1 cellular context compared by ENCODE assay signal in genomic region chr3:177686671-177687070, GRCh38.
TF ChIP-seq lines count a peak whose summit lies in the region.

No MANE protein-coding gene starts in this region.

TF ChIP-seq in GM23338, 12 proteins besides CTCF, POLR2A, EP300 and RAD21 (continued from another document):
- no peak for TF ChIP-seq ZNF462 (CRISPR knock-in tag; IDR thresholded peaks at IDR 0.05)
- TF ChIP-seq STAT1 (IDR thresholded peaks at IDR 0.05; ENCODE audit: unreplicated experiment), result no peak
- TF ChIP-seq ETS1 (IDR thresholded peaks at IDR 0.05), result no peak
- TF ChIP-seq EZH2 (IDR thresholded peaks at IDR 0.05; ENCODE audit: low read depth, unreplicated experiment), result no peak
- TF ChIP-seq CREB1 (CRISPR knock-in tag; IDR thresholded peaks at IDR 0.05; ENCODE audit: low read depth), result no peak
- no peak for TF ChIP-seq EZH2phosphoT487 (IDR thresholded peaks at IDR 0.05; ENCODE audit: unreplicated experiment)
- TF ChIP-seq ZNF114 (CRISPR knock-in tag; IDR thresholded peaks at IDR 0.05), result no peak
- no peak for TF ChIP-seq REST (IDR thresholded peaks at IDR 0.05; ENCODE audit: unreplicated experiment)
